In the genomic region with DNA sequence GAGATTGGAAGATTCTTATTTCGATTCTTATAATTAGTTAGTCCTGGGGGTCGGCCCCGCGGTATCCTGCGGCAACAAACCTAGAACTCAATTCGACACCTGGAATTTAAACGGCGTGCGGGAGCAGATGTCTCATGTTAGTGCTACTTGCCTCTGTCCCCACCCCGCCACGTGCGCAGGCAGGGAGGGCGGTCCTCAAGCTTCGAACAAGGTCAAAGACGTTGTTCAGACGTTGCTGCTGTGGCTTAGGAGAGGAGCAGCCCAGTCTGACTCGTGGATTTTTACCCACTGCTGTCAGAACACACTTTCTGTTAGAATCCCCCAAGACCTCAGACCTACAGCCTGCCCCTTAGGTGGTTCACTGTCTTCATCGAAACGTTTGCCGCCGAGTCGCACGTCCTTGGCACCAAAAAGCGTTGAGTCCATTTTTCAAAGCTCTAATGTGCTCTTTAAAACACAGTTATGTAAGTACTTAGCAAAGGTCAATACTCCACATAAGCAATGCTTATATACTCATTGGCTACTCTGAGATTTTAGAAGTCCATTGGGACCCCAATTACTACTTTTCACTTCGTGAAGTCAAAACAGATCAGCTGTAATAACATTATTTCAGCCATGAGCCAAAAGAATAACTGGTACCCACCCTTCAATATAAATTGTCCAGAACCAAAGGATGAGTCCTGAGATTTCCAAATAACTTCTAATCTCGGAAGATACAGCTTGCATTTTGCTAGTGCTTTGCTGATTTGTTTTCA, we compare ENCODE assay signal across 8 cellular contexts. TPM values are rescaled to one million over a fixed set of nuclear protein-coding genes. Genes with fewer than 3 reads are reported as not detected.
A peak's percentile ranks its signal among the peaks of the same experiment; 100 is the strongest.
DNase-seq lines count a peak whose midpoint lies in the region; ATAC-seq, FAIRE-seq and TF ChIP-seq lines count a peak whose summit lies in the region.

No MANE protein-coding gene starts in this region.

- peak overlapping the region; percentile 94 to 99 (median 97) for H3K27ac ChIP-seq in gastroesophageal sphincter
- H3K27ac ChIP-seq in pancreas = peak overlapping the region; percentile 98 to 100 (median 100)

- TF ChIP-seq CTCF in gastroesophageal sphincter (IDR thresholded peaks at IDR 0.05) (no peak), pancreas (IDR thresholded peaks at IDR 0.05) (no peak)

- peaks cover 39% of the 10 kb centered on the region for H3K4me1 Mint-ChIP-seq in activated T-helper 1 cell treated with anti-CD3 and anti-CD28 coated beads, Interleukin-12 subunit alpha, Interleukin-12 subunit beta, Interleukin-2, Interleukin-4 antibody, amounts not matched to agents 30 ng/mL and 10 ng/mL and 1 ng/mL, durations not matched to agents 14 hours and 24 hours and 36 hours (ENCODE audit: low read depth)

- H3K36me3 ChIP-seq in gastroesophageal sphincter = no peaks in the 10 kb centered on the region
- H3K36me3 ChIP-seq in pancreas = no peaks in the 10 kb centered on the region

- no peak for TF ChIP-seq EP300 in gastroesophageal sphincter (IDR thresholded peaks at IDR 0.05)

- H3K4me3 Mint-ChIP-seq in activated T-helper 1 cell treated with anti-CD3 and anti-CD28 coated beads, Interleukin-12 subunit alpha, Interleukin-12 subunit beta, Interleukin-2, Interleukin-4 antibody, amounts not matched to agents 30 ng/mL and 10 ng/mL and 1 ng/mL, durations not matched to agents 14 hours and 24 hours and 36 hours = peak overlapping the region; percentile 100

- H3K27ac Mint-ChIP-seq in activated T-helper 1 cell treated with anti-CD3 and anti-CD28 coated beads, Interleukin-12 subunit alpha, Interleukin-12 subunit beta, Interleukin-2, Interleukin-4 antibody, amounts not matched to agents 30 ng/mL and 10 ng/mL and 1 ng/mL, durations not matched to agents 14 hours and 24 hours and 36 hours = peak overlapping the region; percentile 96

- peaks cover 20% of the 10 kb centered on the region for H3K36me3 Mint-ChIP-seq in activated T-helper 1 cell treated with anti-CD3 and anti-CD28 coated beads, Interleukin-12 subunit alpha, Interleukin-12 subunit beta, Interleukin-2, Interleukin-4 antibody, amounts not matched to agents 30 ng/mL and 10 ng/mL and 1 ng/mL, durations not matched to agents 14 hours and 24 hours and 36 hours (ENCODE audit: low read depth)

- H3K9me3 Mint-ChIP-seq in activated T-helper 1 cell treated with anti-CD3 and anti-CD28 coated beads, Interleukin-12 subunit alpha, Interleukin-12 subunit beta, Interleukin-2, Interleukin-4 antibody, amounts not matched to agents 30 ng/mL and 10 ng/mL and 1 ng/mL, durations not matched to agents 14 hours and 24 hours and 36 hours = no peaks in the 10 kb centered on the region

- H3K27me3 Mint-ChIP-seq in activated T-helper 1 cell treated with anti-CD3 and anti-CD28 coated beads, Interleukin-12 subunit alpha, Interleukin-12 subunit beta, Interleukin-2, Interleukin-4 antibody, amounts not matched to agents 30 ng/mL and 10 ng/mL and 1 ng/mL, durations not matched to agents 14 hours and 24 hours and 36 hours (ENCODE audit: insufficient read depth) = no peaks in the 10 kb centered on the region

- H3K9me3 ChIP-seq in gastroesophageal sphincter = no peaks in the 10 kb centered on the region
- H3K9me3 ChIP-seq in pancreas = no peaks in the 10 kb centered on the region

- DNase-seq in NCI-H748 (lab: John Stamatoyannopoulos, UW; ENCODE audit: unreplicated experiment) (peak; percentile 96), NCI-H748 treated with DMSO at 0.1 percent for 48 hours (lab: John Stamatoyannopoulos, UW) (no peak), HuH-7 (ENCODE audit: low spot score) (peak; percentile 54), pancreas (peak in 4 of 6 donors; percentile 85 to 91 (median 88)), DMS79 treated with DMSO at 0.1 percent for 48 hours (lab: John Stamatoyannopoulos, UW) (no peak)
- DNase-seq in activated T-helper 1 cell treated with anti-CD3 and anti-CD28 coated beads, Interleukin-12 subunit alpha, Interleukin-12 subunit beta, Interleukin-2, Interleukin-4 antibody, amounts not matched to agents 30 ng/mL and 10 ng/mL and 1 ng/mL, durations not matched to agents 14 hours and 24 hours and 36 hours (ENCODE audit: low spot score) = no peak

- H3K27me3 ChIP-seq in gastroesophageal sphincter (no peaks in the 10 kb centered on the region), pancreas (no peaks in the 10 kb centered on the region)

- ATAC-seq in GM21619 (IDR thresholded peaks at IDR 0.05; ENCODE audit: unreplicated experiment) (peak; percentile 40), gastroesophageal sphincter (peak; percentile 75), pancreas (peak; percentile 56 to 70 (median 67))

- FAIRE-seq in pancreas (lab: Jason Lieb, UNC) = no peak

- peaks cover 0 to 33% (median 6%) of the 10 kb centered on the region in 3 donors for H3K4me1 ChIP-seq in gastroesophageal sphincter
- H3K4me1 ChIP-seq in pancreas = peaks cover 0 to 11% (median 4%) of the 10 kb centered on the region in 3 donors

- WGBS in gastroesophageal sphincter (ENCODE audit: low coverage in 1 of 2), 2 donors = 1 to 6% methylated on average over 16 to 17 of the region's 26 CpGs
- 1% methylated on average over 26 of the region's 26 CpGs for WGBS in pancreas, 2 donors

- H3K4me3 ChIP-seq in gastroesophageal sphincter = peak overlapping the region; percentile 44 to 81
- H3K4me3 ChIP-seq in pancreas = peak overlapping the region; percentile 24 to 87 (median 61)

- TF ChIP-seq POLR2A in gastroesophageal sphincter (IDR thresholded peaks at IDR 0.05) = peak; percentile 67 to 81

- intact Hi-C loops in activated T-helper 1 cell treated with anti-CD3 and anti-CD28 coated beads, Interleukin-12 subunit alpha, Interleukin-12 subunit beta, Interleukin-2, Interleukin-4 antibody, amounts not matched to agents 30 ng/mL and 10 ng/mL and 1 ng/mL, durations not matched to agents 14 hours and 24 hours and 36 hours (cut with micrococcal nuclease) = loop anchor here (1.0 to 5.0 kb wide), 6 partner anchors 22 to 417 kb away; a partner anchor contains a TSS
- intact Hi-C loops in pancreas (cut with DNase I) = no loop called here

RNA-seq across cellular contexts. Expression of a gene that starts 2.7 kb away (rescaled TPM):
- 109 TPM in 2 replicates for total RNA-seq in activated T-helper 1 cell treated with anti-CD3 and anti-CD28 coated beads, Interleukin-12 subunit alpha, Interleukin-12 subunit beta, Interleukin-2, Interleukin-4 antibody, amounts not matched to agents 30 ng/mL and 10 ng/mL and 1 ng/mL, durations not matched to agents 14 hours and 24 hours and 36 hours
- total RNA-seq in gastroesophageal sphincter = 10 to 100 TPM; 32.8 to 65.8 (median 45.2) TPM
- 10 to 100 TPM; 33.7 to 85.6 (median 53.2) TPM for total RNA-seq in pancreas
- polyA plus RNA-seq in pancreas = 10 to 100 TPM; 45.7 to 52.4 TPM

RNA-seq across cellular contexts. Expression of a gene that starts 53.1 kb away (rescaled TPM):
- total RNA-seq in activated T-helper 1 cell treated with anti-CD3 and anti-CD28 coated beads, Interleukin-12 subunit alpha, Interleukin-12 subunit beta, Interleukin-2, Interleukin-4 antibody, amounts not matched to agents 30 ng/mL and 10 ng/mL and 1 ng/mL, durations not matched to agents 14 hours and 24 hours and 36 hours = 80.8 and 83.5 TPM in 2 replicates
- 1 to 10 TPM; 2.7 to 9.7 (median 4.0) TPM for total RNA-seq in gastroesophageal sphincter
- 10 to 100 TPM; 36.5 to 69.4 (median 50.3) TPM for total RNA-seq in pancreas
- 10 to 100 TPM; 44.4 to 57.0 TPM for polyA plus RNA-seq in pancreas

RNA-seq across cellular contexts. Expression of a gene that starts 54.8 kb away (rescaled TPM):
- total RNA-seq in activated T-helper 1 cell treated with anti-CD3 and anti-CD28 coated beads, Interleukin-12 subunit alpha, Interleukin-12 subunit beta, Interleukin-2, Interleukin-4 antibody, amounts not matched to agents 30 ng/mL and 10 ng/mL and 1 ng/mL, durations not matched to agents 14 hours and 24 hours and 36 hours = 27.0 and 27.4 TPM in 2 replicates
- 1 to 10 TPM; 3.4 to 8.9 (median 6.8) TPM for total RNA-seq in gastroesophageal sphincter
- total RNA-seq in pancreas = 10 to 100 TPM in 3 of 6 donors, 1 to 10 TPM in 3; 7.1 to 11.6 (median 9.3) TPM
- 10 to 100 TPM; 10.2 to 17.7 TPM for polyA plus RNA-seq in pancreas

RNA-seq across cellular contexts. Expression of a gene that starts 54.9 kb away (rescaled TPM):
- 46.1 and 47.4 TPM in 2 replicates for total RNA-seq in activated T-helper 1 cell treated with anti-CD3 and anti-CD28 coated beads, Interleukin-12 subunit alpha, Interleukin-12 subunit beta, Interleukin-2, Interleukin-4 antibody, amounts not matched to agents 30 ng/mL and 10 ng/mL and 1 ng/mL, durations not matched to agents 14 hours and 24 hours and 36 hours
- 10 to 100 TPM; 29.2 to 53.1 (median 42.2) TPM for total RNA-seq in gastroesophageal sphincter
- total RNA-seq in pancreas = 10 to 100 TPM; 14.7 to 26.9 (median 18.3) TPM
- 10 to 100 TPM; 21.6 to 41.9 TPM for polyA plus RNA-seq in pancreas

Comparison
In these comparisons a context has a peak if more than half of its experiments do, and no peak if none do; other contexts are left out.
1. DNase-seq: peak in NCI-H748 (single experiment), HuH-7 (single experiment) and pancreas (4 of 6); none in NCI-H748 treated with DMSO at 0.1 percent for 48 hours (single experiment), activated T-helper 1 cell treated with anti-CD3 and anti-CD28 coated beads, Interleukin-12 subunit alpha, Interleukin-12 subunit beta, Interleukin-2, Interleukin-4 antibody, amounts not matched to agents 30 ng/mL and 10 ng/mL and 1 ng/mL, durations not matched to agents 14 hours and 24 hours and 36 hours (single experiment) and DMS79 treated with DMSO at 0.1 percent for 48 hours (single experiment).
2. Peak in every context shown above with its lines, with median percentiles within 50 percentile points of each other: ATAC-seq.